In the genomic region with DNA sequence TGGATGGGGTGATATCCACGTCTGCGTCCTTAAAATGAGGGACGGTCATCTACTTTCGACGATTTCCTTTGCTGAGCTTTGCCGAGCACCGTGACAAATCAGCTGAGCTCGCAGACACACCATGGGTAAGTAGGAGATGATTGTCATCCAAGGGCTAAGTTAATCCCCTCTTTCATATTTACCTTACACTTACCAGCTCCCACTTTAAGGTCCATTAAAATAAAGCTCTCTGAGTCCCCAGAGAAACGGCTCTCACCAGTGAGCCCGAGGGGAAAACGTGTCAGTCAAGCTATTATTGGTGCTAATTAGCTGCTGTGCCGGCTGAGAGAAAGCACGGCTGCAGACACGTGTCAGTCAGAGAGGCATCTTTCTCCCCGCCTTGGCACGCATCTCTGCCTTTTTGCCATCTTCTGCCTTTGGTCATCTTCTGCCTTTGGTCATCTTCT, we compare ENCODE assay signal across 1 cellular context.
TF ChIP-seq lines count a peak whose summit lies in the region.

No MANE protein-coding gene starts in this region.

TF ChIP-seq in GM23338, 12 proteins besides CTCF, POLR2A, EP300 and RAD21 (continued from another document):
- TF ChIP-seq, protein P1, sequence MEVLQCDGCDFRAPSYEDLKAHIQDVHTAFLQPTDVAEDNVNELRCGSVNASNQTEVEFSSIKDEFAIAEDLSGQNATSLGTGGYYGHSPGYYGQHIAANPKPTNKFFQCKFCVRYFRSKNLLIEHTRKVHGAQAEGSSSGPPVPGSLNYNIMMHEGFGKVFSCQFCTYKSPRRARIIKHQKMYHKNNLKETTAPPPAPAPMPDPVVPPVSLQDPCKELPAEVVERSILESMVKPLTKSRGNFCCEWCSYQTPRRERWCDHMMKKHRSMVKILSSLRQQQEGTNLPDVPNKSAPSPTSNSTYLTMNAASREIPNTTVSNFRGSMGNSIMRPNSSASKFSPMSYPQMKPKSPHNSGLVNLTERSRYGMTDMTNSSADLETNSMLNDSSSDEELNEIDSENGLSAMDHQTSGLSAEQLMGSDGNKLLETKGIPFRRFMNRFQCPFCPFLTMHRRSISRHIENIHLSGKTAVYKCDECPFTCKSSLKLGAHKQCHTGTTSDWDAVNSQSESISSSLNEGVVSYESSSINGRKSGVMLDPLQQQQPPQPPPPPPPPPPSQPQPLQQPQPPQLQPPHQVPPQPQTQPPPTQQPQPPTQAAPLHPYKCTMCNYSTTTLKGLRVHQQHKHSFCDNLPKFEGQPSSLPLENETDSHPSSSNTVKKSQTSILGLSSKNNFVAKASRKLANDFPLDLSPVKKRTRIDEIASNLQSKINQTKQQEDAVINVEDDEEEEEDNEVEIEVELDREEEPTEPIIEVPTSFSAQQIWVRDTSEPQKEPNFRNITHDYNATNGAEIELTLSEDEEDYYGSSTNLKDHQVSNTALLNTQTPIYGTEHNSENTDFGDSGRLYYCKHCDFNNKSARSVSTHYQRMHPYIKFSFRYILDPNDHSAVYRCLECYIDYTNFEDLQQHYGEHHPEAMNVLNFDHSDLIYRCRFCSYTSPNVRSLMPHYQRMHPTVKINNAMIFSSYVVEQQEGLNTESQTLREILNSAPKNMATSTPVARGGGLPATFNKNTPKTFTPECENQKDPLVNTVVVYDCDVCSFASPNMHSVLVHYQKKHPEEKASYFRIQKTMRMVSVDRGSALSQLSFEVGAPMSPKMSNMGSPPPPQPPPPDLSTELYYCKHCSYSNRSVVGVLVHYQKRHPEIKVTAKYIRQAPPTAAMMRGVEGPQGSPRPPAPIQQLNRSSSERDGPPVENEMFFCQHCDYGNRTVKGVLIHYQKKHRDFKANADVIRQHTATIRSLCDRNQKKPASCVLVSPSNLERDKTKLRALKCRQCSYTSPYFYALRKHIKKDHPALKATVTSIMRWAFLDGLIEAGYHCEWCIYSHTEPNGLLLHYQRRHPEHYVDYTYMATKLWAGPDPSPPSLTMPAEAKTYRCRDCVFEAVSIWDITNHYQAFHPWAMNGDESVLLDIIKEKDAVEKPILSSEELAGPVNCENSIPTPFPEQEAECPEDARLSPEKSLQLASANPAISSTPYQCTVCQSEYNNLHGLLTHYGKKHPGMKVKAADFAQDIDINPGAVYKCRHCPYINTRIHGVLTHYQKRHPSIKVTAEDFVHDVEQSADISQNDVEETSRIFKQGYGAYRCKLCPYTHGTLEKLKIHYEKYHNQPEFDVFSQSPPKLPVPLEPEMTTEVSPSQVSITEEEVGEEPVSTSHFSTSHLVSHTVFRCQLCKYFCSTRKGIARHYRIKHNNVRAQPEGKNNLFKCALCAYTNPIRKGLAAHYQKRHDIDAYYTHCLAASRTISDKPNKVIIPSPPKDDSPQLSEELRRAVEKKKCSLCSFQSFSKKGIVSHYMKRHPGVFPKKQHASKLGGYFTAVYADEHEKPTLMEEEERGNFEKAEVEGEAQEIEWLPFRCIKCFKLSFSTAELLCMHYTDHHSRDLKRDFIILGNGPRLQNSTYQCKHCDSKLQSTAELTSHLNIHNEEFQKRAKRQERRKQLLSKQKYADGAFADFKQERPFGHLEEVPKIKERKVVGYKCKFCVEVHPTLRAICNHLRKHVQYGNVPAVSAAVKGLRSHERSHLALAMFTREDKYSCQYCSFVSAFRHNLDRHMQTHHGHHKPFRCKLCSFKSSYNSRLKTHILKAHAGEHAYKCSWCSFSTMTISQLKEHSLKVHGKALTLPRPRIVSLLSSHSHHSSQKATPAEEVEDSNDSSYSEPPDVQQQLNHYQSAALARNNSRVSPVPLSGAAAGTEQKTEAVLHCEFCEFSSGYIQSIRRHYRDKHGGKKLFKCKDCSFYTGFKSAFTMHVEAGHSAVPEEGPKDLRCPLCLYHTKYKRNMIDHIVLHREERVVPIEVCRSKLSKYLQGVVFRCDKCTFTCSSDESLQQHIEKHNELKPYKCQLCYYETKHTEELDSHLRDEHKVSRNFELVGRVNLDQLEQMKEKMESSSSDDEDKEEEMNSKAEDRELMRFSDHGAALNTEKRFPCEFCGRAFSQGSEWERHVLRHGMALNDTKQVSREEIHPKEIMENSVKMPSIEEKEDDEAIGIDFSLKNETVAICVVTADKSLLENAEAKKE (CRISPR knock-in tag; IDR thresholded peaks at IDR 0.05): no peak
- no peak for TF ChIP-seq STAT1 (IDR thresholded peaks at IDR 0.05; ENCODE audit: unreplicated experiment)
- TF ChIP-seq JUNB (IDR thresholded peaks at IDR 0.05; ENCODE audit: unreplicated experiment): no peak
- TF ChIP-seq, protein P2, sequence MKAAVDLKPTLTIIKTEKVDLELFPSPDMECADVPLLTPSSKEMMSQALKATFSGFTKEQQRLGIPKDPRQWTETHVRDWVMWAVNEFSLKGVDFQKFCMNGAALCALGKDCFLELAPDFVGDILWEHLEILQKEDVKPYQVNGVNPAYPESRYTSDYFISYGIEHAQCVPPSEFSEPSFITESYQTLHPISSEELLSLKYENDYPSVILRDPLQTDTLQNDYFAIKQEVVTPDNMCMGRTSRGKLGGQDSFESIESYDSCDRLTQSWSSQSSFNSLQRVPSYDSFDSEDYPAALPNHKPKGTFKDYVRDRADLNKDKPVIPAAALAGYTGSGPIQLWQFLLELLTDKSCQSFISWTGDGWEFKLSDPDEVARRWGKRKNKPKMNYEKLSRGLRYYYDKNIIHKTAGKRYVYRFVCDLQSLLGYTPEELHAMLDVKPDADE (IDR thresholded peaks at IDR 0.05): no peak
- no peak for TF ChIP-seq EZH2phosphoT487 (IDR thresholded peaks at IDR 0.05; ENCODE audit: unreplicated experiment)
- TF ChIP-seq NANOG (IDR thresholded peaks at IDR 0.05; ENCODE audit: borderline replicate concordance): no peak
- no peak for TF ChIP-seq ZNF114 (CRISPR knock-in tag; IDR thresholded peaks at IDR 0.05)
TF ChIP-seq in GM23338: peak in this region for 0.
